ENCODE assay signal across 8 cellular contexts in the genomic region with DNA sequence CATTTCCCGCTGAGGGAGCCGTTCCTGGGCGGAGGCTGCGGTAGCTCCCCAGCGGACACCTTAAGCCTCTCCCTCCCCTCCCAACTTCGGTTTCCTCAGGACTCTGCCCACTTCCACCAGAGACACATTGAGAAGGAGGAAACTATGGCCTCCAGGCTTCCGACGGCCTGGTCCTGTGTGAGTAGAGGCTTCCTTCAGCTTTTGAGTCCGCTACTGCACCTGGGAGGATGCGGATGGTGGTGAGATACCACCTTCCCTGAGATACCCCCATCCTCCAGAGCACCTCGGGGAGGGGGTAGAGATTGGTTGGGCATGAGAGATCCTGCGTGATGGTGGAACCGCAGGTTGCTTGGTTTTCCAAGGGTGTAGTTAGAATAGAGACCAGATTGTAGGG. TPM values are rescaled to one million over a fixed set of nuclear protein-coding genes. Genes with fewer than 3 reads are reported as not detected.
DNase-seq lines count a peak whose midpoint lies in the region; ATAC-seq and TF ChIP-seq lines count a peak whose summit lies in the region.

No MANE protein-coding gene starts in this region.

- TF ChIP-seq CTCF in heart left ventricle (IDR thresholded peaks at IDR 0.05) (no peak), adrenal gland (IDR thresholded peaks at IDR 0.05) (no peak), lower leg skin (IDR thresholded peaks at IDR 0.05) (no peak)

- peaks cover 12 to 74% (median 34%) of the 10 kb centered on the region in 9 donors for H3K36me3 ChIP-seq in heart left ventricle
- H3K36me3 ChIP-seq in adrenal gland (replicated peaks in 1 of 2): peaks cover 0 to 6% of the 10 kb centered on the region in 2 donors
- H3K36me3 ChIP-seq in urinary bladder (ENCODE audit: insufficient read depth): peaks cover 8% of the 10 kb centered on the region

- H3K4me1 ChIP-seq in heart left ventricle: peaks cover 0 to 18% (median 5%) of the 10 kb centered on the region in 12 donors
- H3K4me1 ChIP-seq in adrenal gland (replicated peaks in 1 of 2): no peaks in the 10 kb centered on the region
- H3K4me1 ChIP-seq in urinary bladder (ENCODE audit: insufficient read depth): no peaks in the 10 kb centered on the region

- peaks cover 8 to 99% (median 87%) of the 10 kb centered on the region in 12 donors for H3K9me3 ChIP-seq in heart left ventricle
- H3K9me3 ChIP-seq in adrenal gland (replicated peaks in 1 of 3): peaks cover 0 to 84% (median 2%) of the 10 kb centered on the region in 3 donors

- TF ChIP-seq POLR2A in heart left ventricle (IDR thresholded peaks at IDR 0.05) (no peak), adrenal gland (IDR thresholded peaks at IDR 0.05) (no peak), lower leg skin (IDR thresholded peaks at IDR 0.05) (no peak)

- H3K27me3 ChIP-seq in heart left ventricle (no peaks in the 10 kb centered on the region), adrenal gland (no peaks in the 10 kb centered on the region)

- intact Hi-C loops in heart left ventricle (cut with DNase I) (loop anchor here in 6 of 10 donors (1.0 to 10.0 kb wide), 7 partner anchors 91 to 335 kb away; a partner anchor contains a TSS), Right ventricle myocardium inferior (cut with DNase I) (loop anchor here (1.0 kb wide), 1 partner anchor 94 kb away; a partner anchor contains a TSS), adrenal gland (cut with DNase I) (no loop called here), lower leg skin (cut with DNase I; ENCODE audit: low total_unique reads) (no loop called here)

- DNase-seq in heart left ventricle: no peak
- DNase-seq in Right ventricle myocardium inferior (ENCODE audit: missing footprints): no peak
- DNase-seq in adrenal gland: no peak
- DNase-seq in lower leg skin (ENCODE audit: low spot score in 2 of 2): no peak

- peak overlapping the region; percentile 90 to 100 (median 99) for H3K27ac ChIP-seq in heart left ventricle
- peak overlapping the region; percentile 89 to 100 (median 93) for H3K27ac ChIP-seq in adrenal gland
- peak overlapping the region; percentile 92 for H3K27ac ChIP-seq in urinary bladder (ENCODE audit: low read depth)

- H3K4me3 ChIP-seq in heart left ventricle: peak overlapping the region; percentile 73 to 100 (median 94)
- peak overlapping the region; percentile 61 to 86 (median 78) for H3K4me3 ChIP-seq in adrenal gland
- peak overlapping the region; percentile 63 for H3K4me3 ChIP-seq in lower leg skin (ENCODE audit: low read depth, poor library complexity, severe bottlenecking)
- peak overlapping the region; percentile 74 for H3K4me3 ChIP-seq in urinary bladder (ENCODE audit: low read depth, low read length)

- ATAC-seq in heart left ventricle (no peak), Right ventricle myocardium inferior (no peak), HG02884 (IDR thresholded peaks at IDR 0.05; ENCODE audit: unreplicated experiment) (no peak), HG02885 (IDR thresholded peaks at IDR 0.05; ENCODE audit: poor library complexity, unreplicated experiment) (no peak), HG02763 (IDR thresholded peaks at IDR 0.05; ENCODE audit: unreplicated experiment) (no peak)

- 16 to 22% (median 18%) methylated on average over 13 of the region's 13 CpGs for WGBS in heart left ventricle, 4 donors
- WGBS in adrenal gland, 4 donors: 17 to 59% (median 21%) methylated on average over 5 to 13 of the region's 13 CpGs
- WGBS in lower leg skin, 2 donors: 17 to 21% methylated on average over 13 of the region's 13 CpGs
- WGBS in urinary bladder: 16% methylated on average over 13 of the region's 13 CpGs

RNA-seq across cellular contexts. Expression of a gene that starts 1.0 kb away (rescaled TPM):
- 10 to 100 TPM; 16.2 to 29.0 (median 21.8) TPM for total RNA-seq in heart left ventricle
- 10 to 100 TPM in 1 of 2 donors, 1 to 10 TPM in 1; 8.1 to 37.9 TPM for polyA plus RNA-seq in heart left ventricle
- total RNA-seq in Right ventricle myocardium inferior: 17.8 TPM
- 10 to 100 TPM; 20.3 to 34.5 (median 24.4) TPM for total RNA-seq in adrenal gland
- 10 to 100 TPM; 12.4 to 22.2 (median 14.4) TPM for polyA plus RNA-seq in adrenal gland
- total RNA-seq in lower leg skin: 10 to 100 TPM; 32.5 to 58.5 (median 34.2) TPM
- 18.9 TPM for total RNA-seq in urinary bladder
- polyA plus RNA-seq in urinary bladder: 32.1 TPM

RNA-seq across cellular contexts. Expression of a gene that starts 33.2 kb away (rescaled TPM):
- 10 to 100 TPM in 2 of 9 donors, 1 to 10 TPM in 7; 7.4 to 10.9 (median 9.0) TPM for total RNA-seq in heart left ventricle
- polyA plus RNA-seq in heart left ventricle: 10 to 100 TPM in 1 of 2 donors, 1 to 10 TPM in 1; 2.4 to 10.2 TPM
- total RNA-seq in Right ventricle myocardium inferior: 7.0 TPM
- 10 to 100 TPM in 4 of 8 donors, 1 to 10 TPM in 4; 7.4 to 15.1 (median 9.7) TPM for total RNA-seq in adrenal gland
- polyA plus RNA-seq in adrenal gland: 10 to 100 TPM in 1 of 3 donors, 1 to 10 TPM in 2; 2.7 to 13.4 (median 3.5) TPM
- total RNA-seq in lower leg skin: 10 to 100 TPM in 1 of 4 donors, 1 to 10 TPM in 3; 8.7 to 12.1 (median 9.2) TPM
- total RNA-seq in urinary bladder: 19.6 TPM
- polyA plus RNA-seq in urinary bladder: 9.4 TPM

RNA-seq across cellular contexts. Expression of a gene that starts 44.9 kb away (rescaled TPM):
- total RNA-seq in heart left ventricle: 10 to 100 TPM; 20.8 to 38.7 (median 22.1) TPM
- 10 to 100 TPM; 24.5 to 29.4 TPM for polyA plus RNA-seq in heart left ventricle
- total RNA-seq in Right ventricle myocardium inferior: 19.4 TPM
- total RNA-seq in adrenal gland: 100 to 1,000 TPM in 1 of 8 donors, 10 to 100 TPM in 7; 24.6 to 170 (median 31.5) TPM
- 10 to 100 TPM; 10.8 to 26.5 (median 24.9) TPM for polyA plus RNA-seq in adrenal gland
- total RNA-seq in lower leg skin: 10 to 100 TPM; 34.2 to 55.1 (median 43.3) TPM
- 51.4 TPM for total RNA-seq in urinary bladder
- polyA plus RNA-seq in urinary bladder: 23.6 TPM

Comparison
In these comparisons a context has a peak if more than half of its experiments do, and no peak if none do; other contexts are left out.
1. intact Hi-C loops: an anchor here in heart left ventricle (1.0 to 10.0 kb wide) and Right ventricle myocardium inferior (1.0 kb wide); none called in adrenal gland and lower leg skin.